11 cellular contexts compared by ENCODE assay signal in the genomic region with DNA sequence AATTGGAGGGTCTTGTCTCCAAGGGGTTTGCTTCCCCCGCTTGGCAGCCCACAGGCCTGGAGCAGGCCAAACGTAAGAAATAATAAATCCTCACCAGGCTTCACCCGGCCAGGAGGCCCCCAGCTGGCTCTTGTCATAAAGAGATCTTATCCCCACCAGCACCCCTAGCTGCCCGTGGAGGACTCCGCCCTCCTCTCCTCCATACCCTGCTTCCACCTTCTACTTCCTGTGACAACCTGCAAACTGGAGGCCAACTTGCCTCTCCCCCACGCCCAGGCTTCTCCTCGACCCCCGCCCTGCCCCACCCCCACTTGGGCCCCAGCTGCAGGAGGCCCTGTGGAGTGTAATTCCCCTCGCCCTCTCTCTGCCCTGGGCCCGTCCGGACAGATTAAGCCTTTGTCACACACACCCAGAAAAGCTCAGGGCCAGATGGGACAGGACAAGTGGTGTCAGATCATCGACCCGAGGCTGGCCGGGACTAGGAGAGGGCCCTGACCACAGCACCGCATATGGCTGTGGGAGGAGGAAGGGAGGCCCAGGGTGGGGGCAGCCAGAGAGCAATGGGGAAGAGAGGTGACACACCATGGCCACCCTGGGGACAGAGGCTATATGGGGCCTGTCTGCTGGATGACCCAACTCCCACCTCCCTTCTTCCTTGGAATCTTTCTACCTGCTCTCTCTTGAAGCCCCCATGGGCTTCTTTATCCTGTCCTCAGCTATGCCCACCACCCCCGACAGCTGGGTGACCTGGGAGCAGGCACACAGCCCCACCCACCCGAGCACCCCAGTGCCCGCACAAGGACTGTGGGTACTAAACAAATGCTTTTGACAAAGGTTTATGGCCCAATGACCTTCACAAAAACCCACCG. TPM values are rescaled to one million over a fixed set of nuclear protein-coding genes. Genes with fewer than 3 reads are reported as not detected.
DNase-seq lines count a peak whose midpoint lies in the region; ATAC-seq and TF ChIP-seq lines count a peak whose summit lies in the region.
"Had no signal": no experiment of that assay in that cellular context is flagged by ENCODE, and none has a peak within 500 bp of the region (broad histone marks: within the 10 kb centered on the region; RNA-seq: fewer than 3 reads in every experiment).

No MANE protein-coding gene starts in this region.

- no peak for ATAC-seq in memory B cell (ENCODE audit: low read depth)
- no peak for ATAC-seq in foreskin keratinocyte

- H3K27ac Mint-ChIP-seq in CD4-positive, alpha-beta memory T cell, result peak overlapping the region; percentile 83 to 93 (median 91)
- H3K27ac Mint-ChIP-seq in memory B cell, result peak overlapping the region; percentile 46

- H3K27me3 Mint-ChIP-seq in CD4-positive, alpha-beta memory T cell, result no peaks in the 10 kb centered on the region
- H3K27me3 Mint-ChIP-seq in memory B cell, result no peaks in the 10 kb centered on the region

- TF ChIP-seq CTCF in KMS-11 (conservative IDR thresholded peaks at IDR 0.05; ENCODE audit: low read depth, low read length), result no peak
- no peak for TF ChIP-seq CTCF in foreskin keratinocyte (conservative IDR thresholded peaks at IDR 0.05)

- H3K4me3 ChIP-seq in CD4-positive, alpha-beta memory T cell (ENCODE audit: low read length in 2 of 2), result peak overlapping the region in 1 of 2 donors; percentile 22
- no peak overlapping the region for H3K4me3 ChIP-seq in KMS-11 (IDR thresholded peaks at IDR 0.05; ENCODE audit: insufficient read depth, low read depth, low read length)
- H3K4me3 ChIP-seq: HAP-1, lung had no signal

- H3K36me3 ChIP-seq in CD4-positive, alpha-beta memory T cell (ENCODE audit: insufficient read depth, low read length), result no peaks in the 10 kb centered on the region
- no peaks in the 10 kb centered on the region for H3K36me3 ChIP-seq in KMS-11 (ENCODE audit: insufficient read depth)
- H3K36me3 ChIP-seq: HAP-1 had no signal

- H3K4me1 ChIP-seq in CD4-positive, alpha-beta memory T cell (ENCODE audit: insufficient read depth, low read length), result peaks cover 73% of the 10 kb centered on the region
- H3K4me1 ChIP-seq in KMS-11 (ENCODE audit: low read depth, poor library complexity, severe bottlenecking) (peaks cover 24% of the 10 kb centered on the region), foreskin keratinocyte (no peaks in the 10 kb centered on the region)
- H3K4me1 ChIP-seq: HAP-1 had no signal

- peak in 3 of 5 donors; percentile 20 to 59 (median 24) for DNase-seq in CD4-positive, alpha-beta memory T cell
- DNase-seq in activated T-cell treated with anti-CD3 and anti-CD28 coated beads, Interleukin-2, amount 50 U/mL, for 48 hours, result peak; percentile 55 to 56
- DNase-seq in memory B cell (ENCODE audit: low spot score in 2 of 2) (no peak), NCI-H1105 (lab: John Stamatoyannopoulos, UW) (no peak), foreskin keratinocyte (no peak), AG20443 (ENCODE audit: low spot score) (no peak), T1000 (lab: John Stamatoyannopoulos, UW) (no peak)
- DNase-seq: activated CD4-positive, CD25-positive, alpha-beta regulatory T cell had no signal

- CTCF ChIA-PET in CD4-positive, alpha-beta memory T cell (lab: Charles Lee; ENCODE audit: partially characterized antibody), result interaction anchor here (0.8 to 1.6 kb wide), 2 partner anchors 40 to 57 kb away, joined by 3 to 5 read pairs; no protein-coding TSS in a partner anchor

- POLR2A ChIA-PET in CD4-positive, alpha-beta memory T cell (lab: Charles Lee; ENCODE audit: partially characterized antibody), result interaction anchor here (0.7 to 13.4 kb wide), 5 partner anchors 8 to 57 kb away, joined by 3 to 283 read pairs (median 4); no protein-coding TSS in a partner anchor

- no peaks in the 10 kb centered on the region for H3K27me3 ChIP-seq in CD4-positive, alpha-beta memory T cell (ENCODE audit: insufficient read depth, low read length)
- H3K27me3 ChIP-seq in KMS-11 (ENCODE audit: insufficient read depth, low read depth), result peaks cover 9% of the 10 kb centered on the region
- H3K27me3 ChIP-seq in foreskin keratinocyte, result peaks cover 51% of the 10 kb centered on the region

- H3K4me1 Mint-ChIP-seq in CD4-positive, alpha-beta memory T cell, result peaks cover 7 to 44% (median 23%) of the 10 kb centered on the region in 4 donors
- H3K4me1 Mint-ChIP-seq in memory B cell, result peaks cover 23% of the 10 kb centered on the region

- H3K27ac ChIP-seq in CD4-positive, alpha-beta memory T cell (ENCODE audit: low read depth, low read length), result peak overlapping the region; percentile 30
- H3K27ac ChIP-seq in KMS-11 (no peak overlapping the region), foreskin keratinocyte (no peak overlapping the region)

- intact Hi-C loops in CD4-positive, alpha-beta memory T cell (cut with micrococcal nuclease), result no loop called here

- peaks cover 0 to 10% of the 10 kb centered on the region in 2 donors for H3K36me3 Mint-ChIP-seq in CD4-positive, alpha-beta memory T cell
- H3K36me3 Mint-ChIP-seq in memory B cell, result no peaks in the 10 kb centered on the region

- H3K4me2 ChIP-seq in KMS-11, result 0 out of 2 replicates have a peak overlapping the region, but pooled peaks have one; percentile 0

- no peak overlapping the region for H2AFZ ChIP-seq in KMS-11 (ENCODE audit: low read depth)

- H3K9me3 ChIP-seq in CD4-positive, alpha-beta memory T cell (ENCODE audit: control insufficient read depth in 1 of 2, low read length in 2 of 2), result no peaks in the 10 kb centered on the region
- H3K9me3 ChIP-seq: HAP-1 had no signal

- peak overlapping the region; percentile 70 to 86 (median 81) for H3K4me3 Mint-ChIP-seq in CD4-positive, alpha-beta memory T cell
- H3K4me3 Mint-ChIP-seq in memory B cell, result peak overlapping the region; percentile 81

- H3K9ac ChIP-seq in KMS-11, result no peak overlapping the region

- H4K20me1 ChIP-seq in KMS-11 (ENCODE audit: insufficient read depth), result no peaks in the 10 kb centered on the region

- peaks cover 0 to 3% (median 0%) of the 10 kb centered on the region in 8 donors for H3K9me3 Mint-ChIP-seq in CD4-positive, alpha-beta memory T cell
- H3K9me3 Mint-ChIP-seq in memory B cell, result no peaks in the 10 kb centered on the region

- no peaks in the 10 kb centered on the region for H3K79me2 ChIP-seq in KMS-11 (ENCODE audit: insufficient read depth, low read depth)

RNA-seq across cellular contexts. Expression of gene NOL4L, which starts 3.9 kb away (rescaled TPM):
- 10 to 100 TPM; 71.0 to 74.2 TPM for total RNA-seq in CD4-positive, alpha-beta memory T cell
- 10 to 100 TPM in 1 of 2 donors, 1 to 10 TPM in 1; 7.0 to 23.9 TPM for polyA plus RNA-seq in CD4-positive, alpha-beta memory T cell
- total RNA-seq in foreskin keratinocyte, result 1.5 and 1.7 TPM in 2 replicates
- 0.67 and 1.4 TPM in 2 replicates for polyA plus RNA-seq in foreskin keratinocyte

Comparison
In these comparisons a context has a peak if more than half of its experiments do, and no peak if none do; other contexts are left out.
1. DNase-seq: peak in CD4-positive, alpha-beta memory T cell (3 of 5) and activated T-cell treated with anti-CD3 and anti-CD28 coated beads, Interleukin-2, amount 50 U/mL, for 48 hours (2 of 2); none in memory B cell (0 of 2), NCI-H1105 (single experiment), foreskin keratinocyte (0 of 2), AG20443 (single experiment) and T1000 (single experiment).
2. RNA of gene NOL4L, which starts 3.9 kb away (total RNA-seq): 71.0 to 74.2 TPM in CD4-positive, alpha-beta memory T cell; 1.5 to 1.7 TPM in foreskin keratinocyte; every median in the first group is over 10 times any median in the second.